8 cellular contexts compared by ENCODE assay signal in genomic region chr16:30775381-30776099, GRCh38. TPM values are rescaled to one million over a fixed set of nuclear protein-coding genes. Genes with fewer than 3 reads are reported as not detected.
DNase-seq lines count a peak whose midpoint lies in the region; ATAC-seq, FAIRE-seq and TF ChIP-seq lines count a peak whose summit lies in the region.

No MANE protein-coding gene starts in this region.

- peak overlapping the region; percentile 61 for H2BK12ac ChIP-seq in neuronal stem cell (ENCODE audit: low read length)

- H3K4me3 ChIP-seq in AG09309 (ENCODE audit: control insufficient read depth, low read depth, low read length) = peak overlapping the region; percentile 47
- peak overlapping the region; percentile 50 for H3K4me3 ChIP-seq in RWPE2 (ENCODE audit: severe bottlenecking)
- peak overlapping the region; percentile 78 to 95 for H3K4me3 ChIP-seq in neuronal stem cell (ENCODE audit: low read length in 2 of 2)
- H3K4me3 ChIP-seq in testis = peak overlapping the region; percentile 67 to 69

- no peak for TF ChIP-seq POLR2A in testis (IDR thresholded peaks at IDR 0.05)

- intact Hi-C loops in testis (cut with DNase I; ENCODE audit: low total_unique reads) = no loop called here

- no CpG with 5 or more reads among the region's 75 CpGs for WGBS in neuronal stem cell (ENCODE audit: extremely low coverage in 2 of 2, insufficient read length in 2 of 2, insufficient replicate concordance in 1 of 2), 2 donors
- 0% methylated on average over 12 to 72 of the region's 75 CpGs for WGBS in testis, 2 donors

- DNase-seq in AG09309 (ENCODE audit: low read depth) (no peak), HTR-8/SVneo (ENCODE audit: insufficient read length, low spot score) (peak; percentile 94), RWPE2 (ENCODE audit: low spot score) (peak; percentile 83), germinal center (ENCODE audit: low spot score) (peak; percentile 58), neuronal stem cell (ENCODE audit: low spot score) (peak; percentile 82), testis (peak; percentile 92)

- no peaks in the 10 kb centered on the region for H3K27me3 Mint-ChIP-seq in activated naive CD4-positive, alpha-beta T cell treated with anti-CD3 and anti-CD28 coated beads, Interleukin-2, amount 50 U/mL, for 24 hours

- H3K18ac ChIP-seq in neuronal stem cell (ENCODE audit: low read length) = peak overlapping the region; percentile 96

- peak overlapping the region; percentile 96 for H3K4me2 ChIP-seq in neuronal stem cell (ENCODE audit: insufficient read depth, low read length, poor library complexity, severe bottlenecking)

- peak overlapping the region; percentile 70 for H3K4ac ChIP-seq in neuronal stem cell (ENCODE audit: low read length)

- peaks cover 10% of the 10 kb centered on the region for H3K36me3 Mint-ChIP-seq in activated naive CD4-positive, alpha-beta T cell treated with anti-CD3 and anti-CD28 coated beads, Interleukin-2, amount 50 U/mL, for 24 hours

- TF ChIP-seq CTCF in AG09309 (IDR thresholded peaks at IDR 0.05; ENCODE audit: control insufficient read depth, insufficient read depth, low read depth, low read length, missing control alignments) (no peak), RWPE2 (IDR thresholded peaks at IDR 0.05; ENCODE audit: poor library complexity, severe bottlenecking) (no peak), testis (IDR thresholded peaks at IDR 0.05) (no peak)

- H2AFZ ChIP-seq in neuronal stem cell (ENCODE audit: low read length) = peak overlapping the region; percentile 72

- no peak overlapping the region for H4K8ac ChIP-seq in neuronal stem cell (ENCODE audit: low read depth, low read length)

- peak overlapping the region; percentile 97 for H3K14ac ChIP-seq in neuronal stem cell (ENCODE audit: low read length)

- H3K4me1 ChIP-seq in RWPE2 (ENCODE audit: insufficient read depth, poor library complexity, severe bottlenecking) (peaks cover 5% of the 10 kb centered on the region), neuronal stem cell (ENCODE audit: control insufficient read depth in 2 of 2, insufficient read depth in 1 of 2, low read depth in 1 of 2, low read length in 2 of 2) (peaks cover 12 to 18% of the 10 kb centered on the region in 2 donors), testis (peaks cover 13% of the 10 kb centered on the region)

- peak overlapping the region; percentile 96 for H3K23ac ChIP-seq in neuronal stem cell (ENCODE audit: low read depth, low read length, poor library complexity)

- peak overlapping the region; percentile 98 for H3K9ac ChIP-seq in neuronal stem cell (ENCODE audit: low read depth, low read length, poor library complexity)

- peaks cover 5% of the 10 kb centered on the region for H3K79me1 ChIP-seq in neuronal stem cell (ENCODE audit: low read depth, low read length)

- peaks cover 19% of the 10 kb centered on the region for H3K36me3 ChIP-seq in RWPE2 (ENCODE audit: low read depth)
- H3K36me3 ChIP-seq in neuronal stem cell (replicated peaks in 1 of 2; ENCODE audit: control insufficient read depth in 2 of 2, insufficient read depth in 2 of 2, low read length in 2 of 2) = peaks cover 42 to 75% of the 10 kb centered on the region in 2 donors
- no peaks in the 10 kb centered on the region for H3K36me3 ChIP-seq in testis (ENCODE audit: low read depth, missing control alignments)

- H2BK5ac ChIP-seq in neuronal stem cell (ENCODE audit: low read length) = peak overlapping the region; percentile 94

- H2AK5ac ChIP-seq in neuronal stem cell (ENCODE audit: low read depth, low read length) = peak overlapping the region; percentile 82

- H3K27ac Mint-ChIP-seq in activated naive CD4-positive, alpha-beta T cell treated with anti-CD3 and anti-CD28 coated beads, Interleukin-2, amount 50 U/mL, for 24 hours = peak overlapping the region; percentile 97

- peak overlapping the region; percentile 31 for H2BK15ac ChIP-seq in neuronal stem cell (ENCODE audit: low read length)

- FAIRE-seq in HTR-8/SVneo (lab: Jason Lieb, UNC) = peak; percentile 88

- H3K4me1 Mint-ChIP-seq in activated naive CD4-positive, alpha-beta T cell treated with anti-CD3 and anti-CD28 coated beads, Interleukin-2, amount 50 U/mL, for 24 hours = peaks cover 23% of the 10 kb centered on the region

- ATAC-seq in GM18907 (IDR thresholded peaks at IDR 0.05; ENCODE audit: unreplicated experiment) = peak; percentile 54
- ATAC-seq in RWPE2 (ENCODE audit: low read depth) = peak; percentile 83

- H2BK120ac ChIP-seq in neuronal stem cell (ENCODE audit: low read depth, low read length) = peak overlapping the region; percentile 47

- peak overlapping the region; percentile 92 for H3K4me3 Mint-ChIP-seq in activated naive CD4-positive, alpha-beta T cell treated with anti-CD3 and anti-CD28 coated beads, Interleukin-2, amount 50 U/mL, for 24 hours

- no peaks in the 10 kb centered on the region for H3K9me3 Mint-ChIP-seq in activated naive CD4-positive, alpha-beta T cell treated with anti-CD3 and anti-CD28 coated beads, Interleukin-2, amount 50 U/mL, for 24 hours

- H3K27ac ChIP-seq in RWPE2 (ENCODE audit: poor library complexity, severe bottlenecking) = peak overlapping the region; percentile 81
- H3K27ac ChIP-seq in neuronal stem cell (replicated peaks; ENCODE audit: low read length) = peak overlapping the region; percentile 81
- H3K27ac ChIP-seq in testis = peak overlapping the region; percentile 55 to 77

- H3K9me3 ChIP-seq in RWPE2 (ENCODE audit: severe bottlenecking) (no peaks in the 10 kb centered on the region), neuronal stem cell (replicated peaks in 1 of 2; ENCODE audit: control insufficient read depth in 2 of 2, insufficient read depth in 1 of 2, low read depth in 1 of 2, low read length in 2 of 2) (no peaks in the 10 kb centered on the region), testis (no peaks in the 10 kb centered on the region)

- H4K91ac ChIP-seq in neuronal stem cell (ENCODE audit: low read depth, low read length, poor library complexity) = no peak overlapping the region

- H3K27me3 ChIP-seq in RWPE2 (ENCODE audit: insufficient read depth, poor library complexity, severe bottlenecking) = no peaks in the 10 kb centered on the region
- no peaks in the 10 kb centered on the region for H3K27me3 ChIP-seq in neuronal stem cell (ENCODE audit: control insufficient read depth in 3 of 3, insufficient read depth in 3 of 3, low read depth in 1 of 3, low read length in 3 of 3)
- no peaks in the 10 kb centered on the region for H3K27me3 ChIP-seq in testis

RNA-seq across cellular contexts. Expression of gene ZNF629, which starts 11.5 kb away (rescaled TPM):
- 10.7 TPM for polyA plus RNA-seq in neuronal stem cell (2013, experiment 1 of 2)
- 11.2 TPM for polyA plus RNA-seq in neuronal stem cell (2013, experiment 2 of 2)
- 10 to 100 TPM; 19.4 to 21.9 TPM for total RNA-seq in testis
- polyA plus RNA-seq in testis (ENCODE audit: insufficient read depth, low read depth, low replicate concordance) = 11.2 TPM

RNA-seq across cellular contexts. Expression of gene RNF40, which starts 13.4 kb away (rescaled TPM):
- polyA plus RNA-seq in neuronal stem cell (2013, experiment 1 of 2) = 35.7 TPM
- polyA plus RNA-seq in neuronal stem cell (2013, experiment 2 of 2) = 38.4 TPM
- 100 to 1,000 TPM; 143 to 162 TPM for total RNA-seq in testis
- polyA plus RNA-seq in testis (ENCODE audit: insufficient read depth, low read depth, low replicate concordance) = 219 TPM

RNA-seq across cellular contexts. Expression of gene CFAP119, which starts 13.7 kb away (rescaled TPM):
- 7.2 TPM for polyA plus RNA-seq in neuronal stem cell (2013, experiment 1 of 2)
- 7.6 TPM for polyA plus RNA-seq in neuronal stem cell (2013, experiment 2 of 2)
- 10 to 100 TPM; 31.5 to 54.2 TPM for total RNA-seq in testis
- polyA plus RNA-seq in testis (ENCODE audit: insufficient read depth, low read depth, low replicate concordance) = 43.3 TPM

RNA-seq across cellular contexts. Expression of gene PHKG2, which starts 27.3 kb away (rescaled TPM):
- polyA plus RNA-seq in neuronal stem cell (2013, experiment 1 of 2) = 22.6 TPM
- polyA plus RNA-seq in neuronal stem cell (2013, experiment 2 of 2) = 21.7 TPM
- total RNA-seq in testis = 100 to 1,000 TPM in 1 of 2 donors, 10 to 100 TPM in 1; 78.4 to 129 TPM
- 312 TPM for polyA plus RNA-seq in testis (ENCODE audit: insufficient read depth, low read depth, low replicate concordance)
